Comparison of ENCODE assay signal across 27 cellular contexts in the genomic region with DNA sequence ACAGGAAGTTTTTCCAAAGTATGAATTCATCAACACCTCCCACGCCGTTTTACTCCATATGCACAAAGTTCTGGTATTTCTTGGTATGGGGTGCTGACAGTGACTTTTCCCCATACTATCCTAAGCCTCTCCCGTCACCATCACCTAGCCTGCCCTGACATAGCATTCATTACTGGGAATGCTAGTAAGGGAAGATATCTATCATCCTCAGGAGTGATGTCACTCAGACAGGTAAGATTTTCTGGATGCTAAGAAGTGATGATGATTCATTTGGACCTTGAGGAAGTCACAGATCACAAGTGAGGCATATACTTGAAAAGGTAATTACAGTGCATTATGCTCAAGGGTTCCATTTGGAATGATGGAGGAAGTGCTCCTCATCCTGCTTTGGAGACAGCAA.
A peak's percentile ranks its signal among the peaks of the same experiment; 100 is the strongest.
DNase-seq lines count a peak whose midpoint lies in the region; ATAC-seq, FAIRE-seq and TF ChIP-seq lines count a peak whose summit lies in the region.
"Had no signal": no experiment of that assay in that cellular context is flagged by ENCODE, and none has a peak within 500 bp of the region (broad histone marks: within the 10 kb centered on the region; RNA-seq: fewer than 3 reads in every experiment).

No MANE protein-coding gene starts in this region.

- in situ Hi-C loops in HepG2 (cut with HindIII; ENCODE audit: extremely low pct_ligation_motif_present, low pct_unique_long_range_greater_than_20kb), result no loop called here

- H2AFZ ChIP-seq in HepG2 (ENCODE audit: low read length) (no peak overlapping the region), trophoblast cell (ENCODE audit: insufficient read depth, low read length, poor library complexity) (no peak overlapping the region)

- no peak overlapping the region for H3K4ac ChIP-seq in trophoblast cell (ENCODE audit: low read depth, low read length)

- H3K4me1 ChIP-seq in HepG2 (ENCODE audit: insufficient read depth, low read length), result no peaks in the 10 kb centered on the region
- no peaks in the 10 kb centered on the region for H3K4me1 ChIP-seq in right lobe of liver
- H3K4me1 ChIP-seq in trophoblast cell (ENCODE audit: control insufficient read depth in 1 of 2, insufficient read depth in 2 of 2, low read length in 2 of 2), result no peaks in the 10 kb centered on the region
- H3K4me1 ChIP-seq in testis, result no peaks in the 10 kb centered on the region
- H3K4me1 ChIP-seq: BE2C, BLaER1 had no signal

- no peak for TF ChIP-seq EP300 in HepG2 (IDR thresholded peaks at IDR 0.05; ENCODE audit: low read depth in 2 of 2, low read length in 2 of 2)
- TF ChIP-seq EP300 in HepG2 (CRISPR knock-in tag; IDR thresholded peaks at IDR 0.05; ENCODE audit: borderline replicate concordance), result no peak

- no peak for TF ChIP-seq RAD21 in HepG2 (CRISPR knock-in tag; IDR thresholded peaks at IDR 0.05)

- no peak overlapping the region for H3K27ac ChIP-seq in HepG2 (ENCODE audit: extremely low read length, insufficient read depth, low read length)
- H3K27ac ChIP-seq in right lobe of liver, result no peak overlapping the region
- H3K27ac ChIP-seq in trophoblast cell (ENCODE audit: low read depth, low read length), result no peak overlapping the region
- H3K27ac ChIP-seq in testis, result no peak overlapping the region
- H3K27ac ChIP-seq: BLaER1 had no signal

- H3K79me1 ChIP-seq in trophoblast cell (ENCODE audit: low read length), result no peaks in the 10 kb centered on the region

- no peak overlapping the region for H4K91ac ChIP-seq in trophoblast cell (ENCODE audit: low read depth, low read length)

- H2BK12ac ChIP-seq in trophoblast cell (ENCODE audit: low read length), result no peak overlapping the region

- H2AK5ac ChIP-seq in trophoblast cell (ENCODE audit: low read length), result no peak overlapping the region

- TF ChIP-seq POLR2A in HepG2 (IDR thresholded peaks at IDR 0.05; ENCODE audit: insufficient read depth in 1 of 2, low read depth in 2 of 2, low read length in 2 of 2) (no peak), right lobe of liver (IDR thresholded peaks at IDR 0.05) (no peak), testis (IDR thresholded peaks at IDR 0.05) (no peak)

- CTCF ChIA-PET in HepG2 (lab: Yijun Ruan, JAX; ENCODE audit: low intra/inter-chr PET ratio, low total read pairs), result no interaction called here

- H3K79me2 ChIP-seq in HepG2 (ENCODE audit: insufficient read depth, low read length) (no peaks in the 10 kb centered on the region), trophoblast cell (ENCODE audit: control insufficient read depth, insufficient read depth, low read length, poor library complexity) (no peaks in the 10 kb centered on the region)

- no peak overlapping the region for H3K4me3 ChIP-seq in HepG2 (replicated peaks in 1 of 3; ENCODE audit: insufficient read depth in 1 of 3, low read depth in 2 of 3, low read length in 3 of 3)
- no peak overlapping the region for H3K4me3 ChIP-seq in right lobe of liver
- H3K4me3 ChIP-seq in trophoblast cell (ENCODE audit: low read depth, low read length), result no peak overlapping the region
- H3K4me3 ChIP-seq in testis, result no peak overlapping the region
- H3K4me3 ChIP-seq: BLaER1, GM12878 had no signal

- H2BK5ac ChIP-seq in trophoblast cell (ENCODE audit: low read depth, low read length, poor library complexity), result no peak overlapping the region

- no peak for DNase-seq in HepG2 (ENCODE audit: low spot score)
- DNase-seq in right lobe of liver, result no peak
- peak; percentile 26 for DNase-seq in kidney tubule cell (ENCODE audit: low spot score)
- DNase-seq in trophoblast cell, result peak; percentile 41 to 72
- no peak for DNase-seq in SW 1271 (lab: John Stamatoyannopoulos, UW)
- no peak for DNase-seq in testis
- no peak for DNase-seq in cerebellum (ENCODE audit: low spot score)
- DNase-seq: 8988T; ACHN; BE2C; C1 segment of cervical spinal cord; CD4-positive, alpha-beta memory T cell; CD4-positive, CD25-positive, alpha-beta regulatory T cell; CD8-positive, alpha-beta memory T cell; COR-L47; DMS 273 treated with DMSO at 0.1 percent for 48 hours; DMS153; DMS53; DMS79; DND-41; EL; GDM1 had no signal

- no peak overlapping the region for H4K8ac ChIP-seq in trophoblast cell (ENCODE audit: low read depth, low read length)

- intact Hi-C loops in HepG2 (cut with micrococcal nuclease; ENCODE audit: unreplicated experiment) (loop anchor here (2.0 kb wide), 1 partner anchor 78 kb away; no protein-coding TSS in a partner anchor), right lobe of liver (cut with DNase I) (no loop called here), testis (cut with DNase I; ENCODE audit: low total_unique reads) (no loop called here)

- no peak overlapping the region for H3K14ac ChIP-seq in trophoblast cell (ENCODE audit: low read length)

- H3K27me3 ChIP-seq in HepG2 (ENCODE audit: control insufficient read depth in 1 of 2, insufficient read depth in 2 of 2, low read length in 2 of 2) (no peaks in the 10 kb centered on the region), right lobe of liver (no peaks in the 10 kb centered on the region), trophoblast cell (ENCODE audit: insufficient read depth, low read length) (no peaks in the 10 kb centered on the region), testis (no peaks in the 10 kb centered on the region)
- H3K27me3 ChIP-seq: BE2C, BLaER1 had no signal

- FAIRE-seq in HepG2 (lab: Jason Lieb, UNC), result no peak
- FAIRE-seq: A204.1, GM12878, GM12892, GM18507 had no signal

- no peak overlapping the region for H4K12ac ChIP-seq in trophoblast cell (ENCODE audit: low read depth, low read length)

- no peaks in the 10 kb centered on the region for H3K36me3 ChIP-seq in HepG2 (replicated peaks in 1 of 2; ENCODE audit: control insufficient read depth in 1 of 2, insufficient read depth in 2 of 2, low read length in 2 of 2)
- no peaks in the 10 kb centered on the region for H3K36me3 ChIP-seq in right lobe of liver
- no peaks in the 10 kb centered on the region for H3K36me3 ChIP-seq in trophoblast cell (ENCODE audit: control insufficient read depth in 1 of 2, insufficient read depth in 2 of 2, low read length in 2 of 2)
- H3K36me3 ChIP-seq in testis (ENCODE audit: low read depth, missing control alignments), result no peaks in the 10 kb centered on the region
- H3K36me3 ChIP-seq: BE2C, BLaER1 had no signal

- no peak for ATAC-seq in HepG2
- no peak for ATAC-seq in right lobe of liver
- ATAC-seq: GM12878 had no signal

- H3K18ac ChIP-seq in trophoblast cell (ENCODE audit: low read length), result no peak overlapping the region

- POLR2A ChIA-PET in HepG2 (lab: Yijun Ruan, JAX), result no interaction called here

- no peak overlapping the region for H3K9ac ChIP-seq in HepG2 (ENCODE audit: insufficient read depth, low read depth, low read length)
- H3K9ac ChIP-seq in trophoblast cell (ENCODE audit: low read length), result no peak overlapping the region
- H3K9ac ChIP-seq: BLaER1 had no signal

- 21% methylated on average over 3 of the region's 3 CpGs for WGBS in HepG2 (ENCODE audit: low lambda C conversion rate)
- 53% methylated on average over 3 of the region's 3 CpGs for whole genome bisulfite sequencing in right lobe of liver (ENCODE audit: insufficient coverage, low coverage, low lambda C conversion rate, missing lambda C conversion rate)
- WGBS in trophoblast cell (ENCODE audit: extremely low coverage, insufficient coverage, insufficient read length), result no CpG with 5 or more reads among the region's 3 CpGs
- WGBS in testis, 2 donors, result 85 to 90% methylated on average over 3 of the region's 3 CpGs

- H3K4me2 ChIP-seq in HepG2 (ENCODE audit: low read depth, low read length) (no peak overlapping the region), trophoblast cell (ENCODE audit: low read length) (no peak overlapping the region)
- H3K4me2 ChIP-seq: BLaER1 had no signal

- H2BK120ac ChIP-seq in trophoblast cell (ENCODE audit: insufficient read depth, low read length, poor library complexity), result no peak overlapping the region

- no TSS peak for BruUV-seq in HepG2 (replicated peaks; lab: Mats Ljungman, UMichigan)

- H3K9me3 ChIP-seq in HepG2 (ENCODE audit: low read length) (peaks cover 60% of the 10 kb centered on the region), right lobe of liver (no peaks in the 10 kb centered on the region), trophoblast cell (ENCODE audit: insufficient read depth, low read depth, low read length) (no peaks in the 10 kb centered on the region), testis (no peaks in the 10 kb centered on the region)
- H3K9me3 ChIP-seq: BE2C, BLaER1 had no signal

- TF ChIP-seq CTCF in HepG2 (CRISPR knock-in tag; IDR thresholded peaks at IDR 0.05) (no peak), right lobe of liver (IDR thresholded peaks at IDR 0.05) (no peak), testis (IDR thresholded peaks at IDR 0.05) (no peak)

- no peak overlapping the region for H3K23ac ChIP-seq in trophoblast cell (ENCODE audit: low read length)

- H4K20me1 ChIP-seq in HepG2 (ENCODE audit: insufficient read depth, low read length), result no peaks in the 10 kb centered on the region
- H4K20me1 ChIP-seq: BLaER1 had no signal

TF ChIP-seq in HepG2, 621 proteins besides CTCF, POLR2A, EP300 and RAD21:
- no peak for TF ChIP-seq ZZZ3 (CRISPR knock-in tag; IDR thresholded peaks at IDR 0.05; ENCODE audit: borderline replicate concordance)
- TF ChIP-seq CREB1 (IDR thresholded peaks at IDR 0.05), result peak; percentile 8; the same call in 1 of the 2 replicates
- TF ChIP-seq CREB1 (CRISPR knock-in tag; IDR thresholded peaks at IDR 0.05), result no peak

Comparison
In these comparisons a context has a peak if more than half of its experiments do, and no peak if none do; other contexts are left out.
1. DNase-seq: peak in kidney tubule cell (single experiment) and trophoblast cell (2 of 2); none in HepG2 (single experiment), right lobe of liver (0 of 3), SW 1271 (0 of 2), testis (single experiment) and cerebellum (single experiment).